Comparison of ENCODE assay signal across 16 cellular contexts in genomic region chr1:192654607-192655389, GRCh38. TPM values are rescaled to one million over a fixed set of nuclear protein-coding genes. Genes with fewer than 3 reads are reported as not detected.
A peak's percentile ranks its signal among the peaks of the same experiment; 100 is the strongest.
DNase-seq lines count a peak whose midpoint lies in the region; ATAC-seq and TF ChIP-seq lines count a peak whose summit lies in the region.
"Had no signal": no experiment of that assay in that cellular context is flagged by ENCODE, and none has a peak within 500 bp of the region (broad histone marks: within the 10 kb centered on the region; RNA-seq: fewer than 3 reads in every experiment).

No MANE protein-coding gene starts in this region.

- peak overlapping the region; percentile 28 for H3K27ac Mint-ChIP-seq in activated T-helper 17 cell treated with anti-CD3 and anti-CD28 coated beads, Interleukin-2, amount 50 U/mL, for 72 hours
- no peak overlapping the region for H3K27ac Mint-ChIP-seq in endothelial cell (ENCODE audit: unreplicated experiment)
- H3K27ac Mint-ChIP-seq: progenitor cell of endocrine pancreas, T-helper 17 cell had no signal

- no peaks in the 10 kb centered on the region for H3K36me3 Mint-ChIP-seq in activated T-helper 17 cell treated with anti-CD3 and anti-CD28 coated beads, Interleukin-2, amount 50 U/mL, for 72 hours (ENCODE audit: low read depth)
- H3K36me3 Mint-ChIP-seq in endothelial cell (ENCODE audit: low read depth, unreplicated experiment): no peaks in the 10 kb centered on the region

- no peak overlapping the region for H3K4me3 Mint-ChIP-seq in activated T-helper 17 cell treated with anti-CD3 and anti-CD28 coated beads, Interleukin-2, amount 50 U/mL, for 72 hours
- H3K4me3 Mint-ChIP-seq in endothelial cell (ENCODE audit: unreplicated experiment): no peak overlapping the region
- H3K4me3 Mint-ChIP-seq: T-helper 17 cell had no signal

- H3K9me3 Mint-ChIP-seq in activated T-helper 17 cell treated with anti-CD3 and anti-CD28 coated beads, Interleukin-2, amount 50 U/mL, for 72 hours: no peaks in the 10 kb centered on the region
- H3K9me3 Mint-ChIP-seq in endothelial cell (ENCODE audit: unreplicated experiment): no peaks in the 10 kb centered on the region

- H3K27me3 Mint-ChIP-seq in activated T-helper 17 cell treated with anti-CD3 and anti-CD28 coated beads, Interleukin-2, amount 50 U/mL, for 72 hours: peaks cover 8% of the 10 kb centered on the region
- no peaks in the 10 kb centered on the region for H3K27me3 Mint-ChIP-seq in endothelial cell (ENCODE audit: unreplicated experiment)
- H3K27me3 Mint-ChIP-seq: progenitor cell of endocrine pancreas had no signal

- peak; percentile 92 for ATAC-seq in activated T-helper 17 cell treated with anti-CD3 and anti-CD28 coated beads, Interleukin-2, amount 50 U/mL, for 72 hours (replicated peaks)
- ATAC-seq in GM21423 (IDR thresholded peaks at IDR 0.05; ENCODE audit: unreplicated experiment): no peak
- ATAC-seq: lower lobe of right lung, T-helper 17 cell had no signal

- DNase-seq in AG08396 (ENCODE audit: low spot score): peak; percentile 38
- peak; percentile 21 for DNase-seq in GM04503 (ENCODE audit: low read depth)
- DNase-seq in inferior parietal cortex (ENCODE audit: extremely low spot score): peak; percentile 29
- no peak for DNase-seq in NCI-H2196 treated with DMSO at 0.1 percent for 48 hours (lab: John Stamatoyannopoulos, UW; ENCODE audit: unreplicated experiment)
- DNase-seq in NCI-H524 (lab: John Stamatoyannopoulos, UW): no peak
- DNase-seq in endothelial cell (ENCODE audit: low spot score): no peak
- DNase-seq: Caco-2, cerebellar nuclear complex, lower lobe of right lung, NCI-H1417, T-helper 17 cell, transverse colon had no signal

- no peak for TF ChIP-seq CTCF in endothelial cell (IDR thresholded peaks at IDR 0.05; ENCODE audit: unreplicated experiment)

- peaks cover 4% of the 10 kb centered on the region for H3K4me1 Mint-ChIP-seq in activated T-helper 17 cell treated with anti-CD3 and anti-CD28 coated beads, Interleukin-2, amount 50 U/mL, for 72 hours
- no peaks in the 10 kb centered on the region for H3K4me1 Mint-ChIP-seq in endothelial cell (ENCODE audit: unreplicated experiment)
- H3K4me1 Mint-ChIP-seq: T-helper 17 cell had no signal

RNA-seq across cellular contexts. Expression of gene RGS13, which starts 18.9 kb away (rescaled TPM):
- total RNA-seq in activated T-helper 17 cell treated with anti-CD3 and anti-CD28 coated beads, Interleukin-2, amount 50 U/mL, for 72 hours: under 1 TPM in 1 of 2 donors, not detected in 1; 0.19 TPM
- total RNA-seq in endothelial cell (ENCODE audit: unreplicated experiment): not detected
- total RNA-seq: Caco-2, HT-29, progenitor cell of endocrine pancreas had no signal

Comparison
In these comparisons a context has a peak if more than half of its experiments do, and no peak if none do; other contexts are left out.
1. DNase-seq: peak in AG08396 (single experiment), GM04503 (single experiment) and inferior parietal cortex (single experiment); none in NCI-H2196 treated with DMSO at 0.1 percent for 48 hours (single experiment), NCI-H524 (0 of 2) and endothelial cell (single experiment).